In the genomic region with DNA sequence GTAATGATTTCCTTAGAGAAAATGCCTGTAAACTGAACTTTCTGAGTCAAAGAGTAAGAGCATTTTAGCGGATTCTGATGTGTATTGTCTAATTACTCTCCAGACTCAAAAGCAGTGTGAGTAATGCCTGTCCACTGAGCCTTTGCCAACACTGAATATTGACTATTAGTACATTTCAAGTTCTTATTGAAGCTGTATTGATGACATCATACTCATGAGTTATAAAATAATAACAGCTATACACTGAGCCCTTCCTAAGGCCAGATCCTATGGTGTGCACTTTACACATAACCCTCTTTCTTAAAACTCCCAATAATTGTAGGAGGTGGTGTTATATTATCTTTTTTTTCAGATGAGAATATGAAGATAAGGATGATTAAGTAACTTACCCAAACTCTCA, we compare ENCODE assay signal across 27 cellular contexts.
"Had no signal": no experiment of that assay in that cellular context is flagged by ENCODE, and none has a peak within 500 bp of the region (broad histone marks: within the 10 kb centered on the region; RNA-seq: fewer than 3 reads in every experiment).

No MANE protein-coding gene starts in this region.

- H3K4me1 Mint-ChIP-seq: memory B cell; nephron; stimulated activated naive CD8-positive, alpha-beta T cell treated with anti-CD3 and anti-CD28 coated beads, Interleukin-15, amount 100 ng/mL, for 72 hours had no signal

- DNase-seq: cortex of kidney; effector memory CD8-positive, alpha-beta T cell; erythroblast; esophagus squamous epithelium; gastrocnemius medialis; head of caudate nucleus; midbrain; naive thymus-derived CD4-positive, alpha-beta T cell; right cardiac atrium; small intestine; stimulated activated CD4-positive, alpha-beta T cell treated with anti-CD3 and anti-CD28 coated beads, Interleukin-12 subunit alpha, Interleukin-12 subunit beta, amount 100 ng/mL, for 4 hours; stimulated activated CD4-positive, alpha-beta T cell treated with anti-CD3 and anti-CD28 coated beads, Interleukin-1b, Interleukin-23, amount 100 ng/mL, for 48 hours; stimulated activated CD4-positive, alpha-beta T cell treated with anti-CD3 and anti-CD28 coated beads, Interleukin-4, amount 100 ng/mL, for 1 hour; stimulated activated CD8-positive, alpha-beta memory T cell treated with anti-CD3 and anti-CD28 coated beads, Interleukin-4, amount 100 ng/mL, for 48 hours; stimulated activated naive CD4-positive, alpha-beta T cell; stimulated activated naive CD8-positive, alpha-beta T cell treated with anti-CD3 and anti-CD28 coated beads, Interleukin-15, amount 100 ng/mL, for 72 hours; trophoblast cell had no signal

- H3K4me1 ChIP-seq: esophagus squamous epithelium, gastrocnemius medialis, neural progenitor cell, prostate gland, suprapubic skin, vagina had no signal

- H3K27ac Mint-ChIP-seq: effector memory CD8-positive, alpha-beta T cell; memory B cell; naive thymus-derived CD4-positive, alpha-beta T cell; nephron; neural progenitor cell; stimulated activated naive CD8-positive, alpha-beta T cell treated with anti-CD3 and anti-CD28 coated beads, Interleukin-15, amount 100 ng/mL, for 72 hours had no signal

- H3K9me3 ChIP-seq: esophagus squamous epithelium, gastrocnemius medialis, prostate gland, suprapubic skin, vagina had no signal

- H3K27me3 Mint-ChIP-seq: effector memory CD8-positive, alpha-beta T cell had no signal

- ATAC-seq: effector memory CD8-positive, alpha-beta T cell; gastrocnemius medialis; left lobe of liver; naive thymus-derived CD4-positive, alpha-beta T cell; right cardiac atrium; stimulated activated naive CD8-positive, alpha-beta T cell treated with anti-CD3 and anti-CD28 coated beads, Interleukin-15, amount 100 ng/mL, for 72 hours had no signal

- H3K27ac ChIP-seq: esophagus squamous epithelium, gastrocnemius medialis, neural progenitor cell, prostate gland, suprapubic skin, vagina had no signal

- H3K4me2 ChIP-seq: neural progenitor cell had no signal

- H3K9ac ChIP-seq: neural progenitor cell had no signal

- H3K4me3 ChIP-seq: esophagus squamous epithelium, gastrocnemius medialis, lung, neural progenitor cell, prostate gland, suprapubic skin, vagina had no signal

- H3K4me3 Mint-ChIP-seq: effector memory CD8-positive, alpha-beta T cell; memory B cell; naive thymus-derived CD4-positive, alpha-beta T cell; nephron; neural progenitor cell; stimulated activated naive CD8-positive, alpha-beta T cell treated with anti-CD3 and anti-CD28 coated beads, Interleukin-15, amount 100 ng/mL, for 72 hours had no signal

- H3K27me3 ChIP-seq: esophagus squamous epithelium, gastrocnemius medialis, neural progenitor cell, suprapubic skin, vagina had no signal

- H3K36me3 Mint-ChIP-seq: memory B cell; naive thymus-derived CD4-positive, alpha-beta T cell; neural progenitor cell had no signal

- H3K36me3 ChIP-seq: esophagus squamous epithelium, gastrocnemius medialis, neural progenitor cell, prostate gland, suprapubic skin, vagina had no signal

- H3K9me3 Mint-ChIP-seq: memory B cell, nephron, neural progenitor cell had no signal

- H2AFZ ChIP-seq: neural progenitor cell had no signal

- FAIRE-seq: endometrium, keratinocyte, small intestine had no signal
